In the genomic region with DNA sequence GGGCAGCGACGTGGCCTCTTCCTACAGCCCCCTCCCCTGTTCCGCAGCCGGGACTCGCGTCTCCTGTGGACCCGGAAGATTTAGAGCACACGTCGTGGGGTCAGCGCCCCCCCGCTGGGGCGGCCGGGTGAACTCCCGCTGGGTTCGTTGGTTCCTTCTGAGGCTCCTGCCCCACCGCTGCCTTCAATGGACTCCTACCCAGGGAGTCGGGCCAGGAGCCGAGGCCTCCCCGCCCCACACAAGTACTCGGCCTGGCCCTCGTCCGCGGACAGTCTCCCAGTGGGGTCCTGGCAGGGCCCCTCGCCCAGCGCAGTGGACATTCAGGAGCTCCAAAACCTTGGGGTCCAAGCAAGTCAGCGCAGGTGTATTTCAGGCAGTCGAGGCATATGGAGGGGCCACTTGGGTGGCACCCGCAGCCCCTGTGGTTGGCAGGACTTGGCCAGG, we compare ENCODE assay signal across 8 cellular contexts. TPM values are rescaled to one million over a fixed set of nuclear protein-coding genes. Genes with fewer than 3 reads are reported as not detected.
DNase-seq lines count a peak whose midpoint lies in the region; ATAC-seq, FAIRE-seq and TF ChIP-seq lines count a peak whose summit lies in the region.

No MANE protein-coding gene starts in this region.

- H3K27ac ChIP-seq in Panc1 (ENCODE audit: low read length), result peak overlapping the region; percentile 75
- H3K27ac ChIP-seq in neural progenitor cell, result no peak overlapping the region

- POLR2A ChIA-PET in Panc1 (lab: Charles Lee), result no interaction called here

- peak; percentile 27 for ATAC-seq in Panc1
- no peak for ATAC-seq in HG03432 (IDR thresholded peaks at IDR 0.05; ENCODE audit: unreplicated experiment)
- ATAC-seq in HG02840 (IDR thresholded peaks at IDR 0.05; ENCODE audit: low FRiP score, unreplicated experiment), result no peak

- H3K9me3 Mint-ChIP-seq in neural progenitor cell, result no peaks in the 10 kb centered on the region

- no peak overlapping the region for H3K27ac Mint-ChIP-seq in neural progenitor cell

- peak overlapping the region; percentile 98 for H3K4me2 ChIP-seq in neural progenitor cell

- H3K9me3 ChIP-seq in ES-I3 (ENCODE audit: control insufficient read depth, insufficient read depth, low read length) (no peaks in the 10 kb centered on the region), Panc1 (ENCODE audit: control insufficient read depth, insufficient read depth, low read depth, low read length) (no peaks in the 10 kb centered on the region), neural progenitor cell (ENCODE audit: low read depth) (no peaks in the 10 kb centered on the region)

- FAIRE-seq in urothelium cell line (lab: Jason Lieb, UNC), result no peak

- BruUV-seq in Panc1 (replicated peaks; lab: Mats Ljungman, UMichigan), result no TSS peak

- H2AFZ ChIP-seq in neural progenitor cell (replicated peaks), result peak overlapping the region; percentile 0

- peak overlapping the region; percentile 51 for H3K9ac ChIP-seq in ES-I3 (ENCODE audit: low read depth, low read length)
- H3K9ac ChIP-seq in neural progenitor cell, result no peak overlapping the region

- CTCF ChIA-PET in Panc1 (lab: Charles Lee), result no interaction called here

- no peaks in the 10 kb centered on the region for H3K27me3 ChIP-seq in Panc1 (ENCODE audit: control insufficient read depth, insufficient read depth, low read length)
- peaks cover 65% of the 10 kb centered on the region for H3K27me3 ChIP-seq in neural progenitor cell

- H3K79me2 ChIP-seq in neural progenitor cell (ENCODE audit: low read depth), result no peaks in the 10 kb centered on the region

- peaks cover 21% of the 10 kb centered on the region for H3F3A ChIP-seq in neural progenitor cell (ENCODE audit: low read depth)

- peak overlapping the region; percentile 80 for H3K4me3 Mint-ChIP-seq in neural progenitor cell

- DNase-seq in Panc1 (ENCODE audit: low read depth, low spot score) (no peak), epithelial cell of esophagus (ENCODE audit: low read depth) (no peak), neural progenitor cell (ENCODE audit: low spot score) (peak; percentile 52), urothelium cell line (ENCODE audit: low spot score) (no peak), T-helper 9 cell (no peak)

- H3K36me3 Mint-ChIP-seq in neural progenitor cell, result no peaks in the 10 kb centered on the region

- H3K4me1 ChIP-seq in ES-I3 (ENCODE audit: insufficient read depth, low read length) (peaks cover 2% of the 10 kb centered on the region; the same call in 1 of the 2 replicates), Panc1 (ENCODE audit: control insufficient read depth, insufficient read depth, low read length) (peaks cover 14% of the 10 kb centered on the region), neural progenitor cell (peaks cover 13% of the 10 kb centered on the region)

- H3K4me1 Mint-ChIP-seq in neural progenitor cell, result peaks cover 19% of the 10 kb centered on the region

- H3K4me3 ChIP-seq in Panc1 (ENCODE audit: low read depth in 2 of 2, low read length in 2 of 2) (peak overlapping the region; percentile 60 to 76), epithelial cell of esophagus (ENCODE audit: low read length) (peak overlapping the region; percentile 36), neural progenitor cell (peak overlapping the region; percentile 66)

- H4K20me1 ChIP-seq in neural progenitor cell (ENCODE audit: low read depth), result peaks cover 11% of the 10 kb centered on the region

- in situ Hi-C loops in Panc1 (cut with HindIII; ENCODE audit: low pct_unique_long_range_greater_than_20kb, low sequenced_read_pairs), result no loop called here

- no peak for TF ChIP-seq CTCF in Panc1 (IDR thresholded peaks at IDR 0.05)
- TF ChIP-seq CTCF in epithelial cell of esophagus (IDR thresholded peaks at IDR 0.05; ENCODE audit: insufficient read depth, low read depth, low read length, missing control alignments), result no peak
- no peak for TF ChIP-seq CTCF in neural progenitor cell (IDR thresholded peaks at IDR 0.05)

- H3K36me3 ChIP-seq in ES-I3 (ENCODE audit: insufficient read depth, low read length), result no peaks in the 10 kb centered on the region
- no peaks in the 10 kb centered on the region; the same call in 1 of the 2 replicates for H3K36me3 ChIP-seq in Panc1 (ENCODE audit: control insufficient read depth, insufficient read depth, low read length)
- H3K36me3 ChIP-seq in neural progenitor cell, result no peaks in the 10 kb centered on the region

- intact Hi-C loops in Panc1 (cut with micrococcal nuclease; ENCODE audit: unreplicated experiment), result no loop called here

- H3K27me3 Mint-ChIP-seq in neural progenitor cell (ENCODE audit: insufficient read depth, low read depth), result peaks cover 36% of the 10 kb centered on the region

RNA-seq across cellular contexts. Expression of gene MMP17, which starts 1.2 kb away (rescaled TPM):
- total RNA-seq in Panc1 (2021; ENCODE audit: unreplicated experiment) (30.0 TPM), neural progenitor cell (ENCODE audit: low replicate concordance) (2.1 and 7.1 TPM in 2 replicates)
- 47.0 TPM for polyA plus RNA-seq in Panc1 (2012; ENCODE audit: insufficient read length)
